1 cellular context compared by ENCODE assay signal in genomic region chr12:7242176-7243101, GRCh38.
A peak's percentile ranks its signal among the peaks of the same experiment; 100 is the strongest.
TF ChIP-seq lines count a peak whose summit lies in the region.

No MANE protein-coding gene starts in this region.

TF ChIP-seq in HepG2, 621 proteins besides CTCF, POLR2A, EP300 and RAD21 (continued from another document):
- TF ChIP-seq MAFK (conservative IDR thresholded peaks at IDR 0.05 in 1 of 2, IDR thresholded peaks at IDR 0.05 in 1 of 2; ENCODE audit: low read length in 2 of 2) (peak in 1 of 2 experiments; percentile 73; a peak in 2 of 4 replicates), MAFF (IDR thresholded peaks at IDR 0.05; ENCODE audit: low read depth, low read length) (peak; percentile 34; the same call in 1 of the 2 replicates), GATAD1 (CRISPR knock-in tag; IDR thresholded peaks at IDR 0.05) (no peak), NFE2L2 (IDR thresholded peaks at IDR 0.05; ENCODE audit: low read length) (peak; percentile 80)
TF ChIP-seq in HepG2: peak in this region for 3.
